8 cellular contexts compared by ENCODE assay signal in the genomic region with DNA sequence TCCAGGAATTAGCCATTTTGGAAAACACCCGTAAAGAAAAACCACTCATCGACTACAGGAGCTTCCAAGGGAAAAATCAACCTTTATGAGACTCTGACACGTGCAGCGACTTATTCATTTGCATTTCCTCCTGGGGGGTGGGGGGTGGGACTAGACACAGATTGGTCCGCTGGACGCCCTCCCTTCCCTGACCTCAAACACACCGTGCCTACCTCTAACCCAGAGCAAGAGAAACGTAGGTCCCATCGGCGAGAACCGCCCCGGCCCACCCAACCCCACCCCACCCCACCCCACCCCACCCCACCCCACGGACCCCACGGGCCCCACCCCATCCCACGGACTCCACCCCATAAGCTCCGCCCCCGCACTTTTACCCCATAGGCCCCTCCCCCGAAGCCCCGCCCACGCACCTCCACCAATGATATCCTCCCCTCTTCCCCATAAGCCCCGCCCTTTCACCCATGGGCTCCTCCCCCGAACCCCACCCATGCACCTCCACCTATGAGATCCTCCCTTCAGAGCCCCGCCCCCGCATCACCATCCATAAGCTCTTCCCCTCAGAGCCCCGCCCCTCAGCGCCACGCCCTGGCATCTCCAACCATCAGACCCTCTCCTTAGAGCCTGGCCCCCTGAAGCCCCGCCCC. TPM values are rescaled to one million over a fixed set of nuclear protein-coding genes. Genes with fewer than 3 reads are reported as not detected.
DNase-seq lines count a peak whose midpoint lies in the region; ATAC-seq and TF ChIP-seq lines count a peak whose summit lies in the region.

No MANE protein-coding gene starts in this region.

- peaks cover 2% of the 10 kb centered on the region for H3K36me3 Mint-ChIP-seq in activated naive CD4-positive, alpha-beta T cell treated with anti-CD3 and anti-CD28 coated beads for 36 hours (ENCODE audit: low read depth)
- peaks cover 9% of the 10 kb centered on the region for H3K36me3 Mint-ChIP-seq in type B pancreatic cell

- H3K4me3 ChIP-seq in adrenal gland = peak overlapping the region in 2 of 4 donors; percentile 79 to 88
- H3K4me3 ChIP-seq in lower leg skin (ENCODE audit: low read depth, poor library complexity, severe bottlenecking) = peak overlapping the region; percentile 92

- no peaks in the 10 kb centered on the region for H3K27me3 Mint-ChIP-seq in activated naive CD4-positive, alpha-beta T cell treated with anti-CD3 and anti-CD28 coated beads for 36 hours (ENCODE audit: low read depth)
- H3K27me3 Mint-ChIP-seq in type B pancreatic cell = peaks cover 3% of the 10 kb centered on the region

- H3K27me3 ChIP-seq in adrenal gland = no peaks in the 10 kb centered on the region

- H3K27ac Mint-ChIP-seq in activated naive CD4-positive, alpha-beta T cell treated with anti-CD3 and anti-CD28 coated beads for 36 hours = peak overlapping the region; percentile 98
- peak overlapping the region; percentile 99 for H3K27ac Mint-ChIP-seq in type B pancreatic cell

- TF ChIP-seq POLR2A in adrenal gland (IDR thresholded peaks at IDR 0.05) (no peak), lower leg skin (IDR thresholded peaks at IDR 0.05) (no peak)

- no peak for DNase-seq in activated naive CD4-positive, alpha-beta T cell treated with anti-CD3 and anti-CD28 coated beads for 36 hours
- DNase-seq in activated naive CD4-positive, alpha-beta T cell treated with anti-CD3 and anti-CD28 coated beads, Interleukin-2, amount 50 U/mL, for 16 hours = no peak
- no peak for DNase-seq in adrenal gland
- no peak for DNase-seq in lower leg skin (ENCODE audit: low spot score in 2 of 2)
- DNase-seq in type B pancreatic cell (ENCODE audit: extremely low spot score, unreplicated experiment) = no peak

- peak overlapping the region; percentile 90 for H3K4me3 Mint-ChIP-seq in activated naive CD4-positive, alpha-beta T cell treated with anti-CD3 and anti-CD28 coated beads for 36 hours
- peak overlapping the region; percentile 94 for H3K4me3 Mint-ChIP-seq in type B pancreatic cell

- ATAC-seq in GM19455 (IDR thresholded peaks at IDR 0.05; ENCODE audit: unreplicated experiment) (no peak), GM18519 (IDR thresholded peaks at IDR 0.05; ENCODE audit: low FRiP score, unreplicated experiment) (no peak), GM21390 (IDR thresholded peaks at IDR 0.05; ENCODE audit: unreplicated experiment) (no peak)

- intact Hi-C loops in activated naive CD4-positive, alpha-beta T cell treated with anti-CD3 and anti-CD28 coated beads for 36 hours (cut with micrococcal nuclease) = loop anchor here (1.0 to 2.0 kb wide), 5 partner anchors 34 to 1136 kb away; a partner anchor contains a TSS
- intact Hi-C loops in adrenal gland (cut with DNase I) (no loop called here), lower leg skin (cut with DNase I; ENCODE audit: low total_unique reads) (no loop called here)

- no peaks in the 10 kb centered on the region for H3K9me3 ChIP-seq in adrenal gland (replicated peaks in 1 of 3)

- peaks cover 12 to 15% of the 10 kb centered on the region in 2 donors for H3K4me1 ChIP-seq in adrenal gland (replicated peaks in 1 of 2)

- H3K9me3 Mint-ChIP-seq in activated naive CD4-positive, alpha-beta T cell treated with anti-CD3 and anti-CD28 coated beads for 36 hours = no peaks in the 10 kb centered on the region
- H3K9me3 Mint-ChIP-seq in type B pancreatic cell = no peaks in the 10 kb centered on the region

- H3K27ac ChIP-seq in adrenal gland = peak overlapping the region in 3 of 5 donors; percentile 53 to 98 (median 95)

- H3K4me1 Mint-ChIP-seq in activated naive CD4-positive, alpha-beta T cell treated with anti-CD3 and anti-CD28 coated beads for 36 hours (ENCODE audit: low read depth) = peaks cover 11% of the 10 kb centered on the region
- no peaks in the 10 kb centered on the region for H3K4me1 Mint-ChIP-seq in type B pancreatic cell (ENCODE audit: unreplicated experiment)

- TF ChIP-seq CTCF in adrenal gland (IDR thresholded peaks at IDR 0.05) (no peak), lower leg skin (IDR thresholded peaks at IDR 0.05) (no peak), type B pancreatic cell (conservative IDR thresholded peaks at IDR 0.05) (no peak)

- CTCF ChIA-PET in activated naive CD4-positive, alpha-beta T cell treated with anti-CD3 and anti-CD28 coated beads for 36 hours (lab: Charles Lee) = no interaction called here

- peaks cover 0 to 22% of the 10 kb centered on the region in 2 donors for H3K36me3 ChIP-seq in adrenal gland (replicated peaks in 1 of 2)

- WGBS in adrenal gland, 4 donors = 50 to 60% (median 53%) methylated on average over 18 to 28 of the region's 28 CpGs
- WGBS in lower leg skin, 2 donors = 40 to 47% methylated on average over 22 to 28 of the region's 28 CpGs

RNA-seq across cellular contexts. Expression of a gene that starts 1.1 kb away (rescaled TPM):
- 10 to 100 TPM; 63.4 to 64.6 TPM for total RNA-seq in activated naive CD4-positive, alpha-beta T cell treated with anti-CD3 and anti-CD28 coated beads for 36 hours
- 10 to 100 TPM; 29.8 to 57.1 (median 38.1) TPM for total RNA-seq in adrenal gland
- 10 to 100 TPM in 2 of 3 donors, 1 to 10 TPM in 1; 5.3 to 53.3 (median 40.5) TPM for polyA plus RNA-seq in adrenal gland
- total RNA-seq in lower leg skin = 10 to 100 TPM; 35.9 to 53.4 (median 48.2) TPM
- 45.7 and 53.5 TPM in 2 replicates for total RNA-seq in type B pancreatic cell (ENCODE audit: low replicate concordance)

RNA-seq across cellular contexts. Expression of a gene that starts 36.4 kb away (rescaled TPM):
- total RNA-seq in activated naive CD4-positive, alpha-beta T cell treated with anti-CD3 and anti-CD28 coated beads for 36 hours = 10 to 100 TPM; 63.5 to 67.7 TPM
- total RNA-seq in adrenal gland = 1 to 10 TPM; 1.2 to 7.8 (median 5.8) TPM
- polyA plus RNA-seq in adrenal gland = 10 to 100 TPM in 1 of 3 donors, 1 to 10 TPM in 2; 1.4 to 14.3 (median 9.9) TPM
- 100 to 1,000 TPM in 1 of 4 donors, 10 to 100 TPM in 3; 64.1 to 111 (median 71.9) TPM for total RNA-seq in lower leg skin
- 47.5 and 54.8 TPM in 2 replicates for total RNA-seq in type B pancreatic cell (ENCODE audit: low replicate concordance)
